In the genomic region with DNA sequence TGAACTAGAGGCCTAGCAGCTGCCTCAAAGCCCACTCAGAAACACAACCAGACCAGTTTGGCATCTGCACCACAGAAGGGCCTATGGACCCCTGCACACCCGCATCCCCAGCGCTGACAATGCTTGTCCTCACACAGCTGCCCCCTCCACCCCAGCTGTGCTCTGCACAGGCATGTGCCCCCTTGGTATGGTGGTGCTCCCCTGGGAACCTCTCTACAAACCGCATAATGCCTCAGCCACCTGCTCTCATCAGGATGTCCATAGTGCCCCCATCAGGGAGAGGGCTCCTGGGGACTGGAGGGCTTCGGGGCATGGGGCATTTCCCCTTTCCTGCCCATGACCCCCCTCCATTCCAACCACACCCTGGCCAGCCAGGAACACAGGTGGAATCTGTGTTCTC, we compare ENCODE assay signal across 23 cellular contexts.
"Had no signal": no experiment of that assay in that cellular context is flagged by ENCODE, and none has a peak within 500 bp of the region (broad histone marks: within the 10 kb centered on the region; RNA-seq: fewer than 3 reads in every experiment).

No MANE protein-coding gene starts in this region.

- H3K9me3 Mint-ChIP-seq: activated naive CD8-positive, alpha-beta T cell treated with anti-CD3 and anti-CD28 coated beads, Interleukin-2, amount 10 ng/mL, durations not matched to agents 7 days and 5 days; dendritic cell treated with granulocyte-macrophage colony-stimulating factor and Interleukin-4, amounts not matched to agents 40 ng/mL and 50 ng/mL, for 4 days; immature natural killer cell; naive B cell; T-helper 1 cell treated with Interleukin-12 subunit alpha and Interleukin-12 subunit beta and Interleukin-4 antibody, amounts not matched to agents 30 μg/mL and 1 μg/mL, for 36 hours had no signal

- H3K4me3 Mint-ChIP-seq: activated naive CD8-positive, alpha-beta T cell treated with anti-CD3 and anti-CD28 coated beads, Interleukin-2, amount 10 ng/mL, durations not matched to agents 7 days and 5 days; dendritic cell treated with granulocyte-macrophage colony-stimulating factor and Interleukin-4, amounts not matched to agents 40 ng/mL and 50 ng/mL, for 4 days; immature natural killer cell; T-helper 1 cell treated with Interleukin-12 subunit alpha and Interleukin-12 subunit beta and Interleukin-4 antibody, amounts not matched to agents 30 μg/mL and 1 μg/mL, for 36 hours had no signal

- H3K4me3 ChIP-seq: cardiac muscle cell, hepatocyte, left lung, lung, sigmoid colon, smooth muscle cell had no signal

- H3K79me2 ChIP-seq: hepatocyte had no signal

- DNase-seq: activated CD4-positive, alpha-beta T cell treated with anti-CD3 and anti-CD28 coated beads for 4 hours; activated CD4-positive, alpha-beta T cell treated with anti-CD3 and anti-CD28 coated beads, Interleukin-2, amount 50 U/mL, for 48 hours; activated CD4-positive, CD25-positive, alpha-beta regulatory T cell; activated naive CD4-positive, alpha-beta T cell treated with Interleukin-2 at 50 U/mL for 16 hours; activated naive CD8-positive, alpha-beta T cell treated with anti-CD3 and anti-CD28 coated beads, Interleukin-2, amount 10 ng/mL, durations not matched to agents 7 days and 5 days; activated T-cell treated with anti-CD3 and anti-CD28 coated beads, Interleukin-2, amount 50 U/mL, for 48 hours; effector CD4-positive, alpha-beta T cell; foreskin fibroblast; immature natural killer cell; kidney glomerular epithelial cell; left lung; naive B cell; retina; sigmoid colon; stimulated activated CD4-positive, alpha-beta T cell treated with anti-CD3 and anti-CD28 coated beads, Interleukin-15, amount 100 ng/mL, for 24 hours; stimulated activated naive CD4-positive, alpha-beta T cell; T1000 had no signal

- H3K36me3 Mint-ChIP-seq: activated naive CD8-positive, alpha-beta T cell treated with anti-CD3 and anti-CD28 coated beads, Interleukin-2, amount 10 ng/mL, durations not matched to agents 7 days and 5 days; immature natural killer cell; naive B cell had no signal

- H3K4me1 ChIP-seq: left lung had no signal

- H3K27me3 ChIP-seq: cardiac muscle cell, hepatocyte, left lung, sigmoid colon had no signal

- H3K9me3 ChIP-seq: left lung, sigmoid colon had no signal

- H3K4me2 ChIP-seq: hepatocyte, smooth muscle cell had no signal

- H3K36me3 ChIP-seq: cardiac muscle cell, left lung, sigmoid colon had no signal

- H2AFZ ChIP-seq: hepatocyte had no signal

- H3K27ac ChIP-seq: hepatocyte, left lung, sigmoid colon had no signal

- H3K4me1 Mint-ChIP-seq: activated naive CD8-positive, alpha-beta T cell treated with anti-CD3 and anti-CD28 coated beads, Interleukin-2, amount 10 ng/mL, durations not matched to agents 7 days and 5 days; immature natural killer cell had no signal

- H3K27ac Mint-ChIP-seq: activated naive CD8-positive, alpha-beta T cell treated with anti-CD3 and anti-CD28 coated beads, Interleukin-2, amount 10 ng/mL, durations not matched to agents 7 days and 5 days; dendritic cell treated with granulocyte-macrophage colony-stimulating factor and Interleukin-4, amounts not matched to agents 40 ng/mL and 50 ng/mL, for 4 days; immature natural killer cell; naive B cell; T-helper 1 cell treated with Interleukin-12 subunit alpha and Interleukin-12 subunit beta and Interleukin-4 antibody, amounts not matched to agents 30 μg/mL and 1 μg/mL, for 36 hours had no signal
